ENCODE assay signal across 14 cellular contexts in genomic region chr1:79044974-79045650, GRCh38. TPM values are rescaled to one million over a fixed set of nuclear protein-coding genes. Genes with fewer than 3 reads are reported as not detected.
DNase-seq lines count a peak whose midpoint lies in the region; ATAC-seq and TF ChIP-seq lines count a peak whose summit lies in the region.
"Had no signal": no experiment of that assay in that cellular context is flagged by ENCODE, and none has a peak within 500 bp of the region (broad histone marks: within the 10 kb centered on the region; RNA-seq: fewer than 3 reads in every experiment).

No MANE protein-coding gene starts in this region.

- H3K27ac ChIP-seq in IMR-90 (ENCODE audit: insufficient read depth, low read length) (no peak overlapping the region), esophagus muscularis mucosa (replicated peaks in 1 of 4) (no peak overlapping the region)
- H3K27ac ChIP-seq: ascending aorta had no signal

- TF ChIP-seq RAD21 in IMR-90 (IDR thresholded peaks at IDR 0.05; ENCODE audit: low read length) = no peak

- H2AK5ac ChIP-seq in IMR-90 (ENCODE audit: low read depth, low read length) = peak overlapping the region; percentile 87; the same call in 1 of the 2 replicates

- TF ChIP-seq CTCF in IMR-90 (conservative IDR thresholded peaks at IDR 0.05; ENCODE audit: low read depth, low read length) (no peak), esophagus muscularis mucosa (IDR thresholded peaks at IDR 0.05) (no peak)

- H3K36me3 ChIP-seq in IMR-90 (ENCODE audit: control insufficient read depth, insufficient read depth, low read length) = no peaks in the 10 kb centered on the region
- no peaks in the 10 kb centered on the region for H3K36me3 ChIP-seq in esophagus muscularis mucosa
- H3K36me3 ChIP-seq: ascending aorta had no signal

- H3K56ac ChIP-seq in IMR-90 (ENCODE audit: extremely low read depth, insufficient read depth, low read length) = no peak overlapping the region

- no peak overlapping the region for H4K8ac ChIP-seq in IMR-90 (ENCODE audit: low read depth in 2 of 2, low read length in 2 of 2)

- no peaks in the 10 kb centered on the region for H4K20me1 ChIP-seq in IMR-90 (ENCODE audit: insufficient read depth, low read length)

- dilution Hi-C loops in IMR-90 (cut with HindIII; ENCODE audit: low sequenced_read_pairs, unreplicated experiment) = no loop called here

- TF ChIP-seq POLR2A in IMR-90 (IDR thresholded peaks at IDR 0.05; ENCODE audit: low read depth, low read length) (no peak), esophagus muscularis mucosa (IDR thresholded peaks at IDR 0.05; ENCODE audit: low read depth) (no peak)

- POLR2A ChIA-PET in IMR-90 (lab: Charles Lee; ENCODE audit: unreplicated experiment) = no interaction called here

- intact Hi-C loops in IMR-90 (cut with micrococcal nuclease) (no loop called here), esophagus muscularis mucosa (cut with DNase I) (no loop called here)

- 0 out of 2 replicates have a peak overlapping the region, but pooled peaks have one; percentile 59 for H2BK20ac ChIP-seq in IMR-90 (ENCODE audit: low read depth, low read length)

- H3K18ac ChIP-seq in IMR-90 (ENCODE audit: low read depth, low read length) = no peak overlapping the region

- H3K79me1 ChIP-seq in IMR-90 (ENCODE audit: low read depth in 1 of 2, low read length in 2 of 2) = no peaks in the 10 kb centered on the region

- H3K23ac ChIP-seq in IMR-90 (ENCODE audit: low read depth, low read length) = no peak overlapping the region

- no peak overlapping the region for H3K4me2 ChIP-seq in IMR-90 (ENCODE audit: low read depth, low read length)

- peak overlapping the region; percentile 65 for H3K4ac ChIP-seq in IMR-90 (ENCODE audit: low read depth, low read length)

- peak overlapping the region; percentile 41 for H2AFZ ChIP-seq in IMR-90 (replicated peaks; ENCODE audit: low read length, poor library complexity)

- H3K9ac ChIP-seq in IMR-90 (ENCODE audit: low read depth, low read length) = no peak overlapping the region

- H3K9me1 ChIP-seq in IMR-90 (ENCODE audit: insufficient read depth, low read length) = 0 out of 2 replicates have a peak, but pooled peaks cover 6% of the 10 kb centered on the region

- H4K5ac ChIP-seq in IMR-90 (ENCODE audit: low read depth, low read length) = no peak overlapping the region

- H2AK9ac ChIP-seq in IMR-90 (replicated peaks; ENCODE audit: low read depth, low read length, poor library complexity) = no peak overlapping the region

- no peaks in the 10 kb centered on the region for H3K9me3 ChIP-seq in IMR-90 (ENCODE audit: control insufficient read depth, insufficient read depth, low read length)
- no peaks in the 10 kb centered on the region for H3K9me3 ChIP-seq in esophagus muscularis mucosa
- H3K9me3 ChIP-seq: ascending aorta had no signal

- no TSS peak for BruUV-seq in IMR-90 (replicated peaks; lab: Mats Ljungman, UMichigan)

- H3K4me1 ChIP-seq in IMR-90 (ENCODE audit: control insufficient read depth, insufficient read depth, low read length) (peaks cover 4% of the 10 kb centered on the region), esophagus muscularis mucosa (no peaks in the 10 kb centered on the region)
- H3K4me1 ChIP-seq: ascending aorta had no signal

- H3K27me3 ChIP-seq in IMR-90 (ENCODE audit: control insufficient read depth, insufficient read depth, low read length) = no peaks in the 10 kb centered on the region
- H3K27me3 ChIP-seq in esophagus muscularis mucosa = no peaks in the 10 kb centered on the region
- H3K27me3 ChIP-seq: ascending aorta had no signal

- H4K91ac ChIP-seq in IMR-90 (ENCODE audit: insufficient read depth, low read depth, low read length) = no peak overlapping the region; the same call in 1 of the 2 replicates

- H2BK120ac ChIP-seq in IMR-90 (ENCODE audit: low read depth, low read length) = peak overlapping the region; percentile 46

- no peak overlapping the region for H2BK5ac ChIP-seq in IMR-90 (ENCODE audit: low read depth, low read length, poor library complexity, severe bottlenecking)

- in situ Hi-C loops in IMR-90 (cut with MboI; ENCODE audit: low sequenced_read_pairs) = no loop called here

- 81% methylated on average over 9 of the region's 18 CpGs; no CpG with 5 or more reads in 1 of the 2 experiments for WGBS in IMR-90 (ENCODE audit: extremely low coverage in 2 of 2, insufficient read length in 1 of 2), 2 experiments
- 95% methylated on average over 16 of the region's 18 CpGs for WGBS in esophagus muscularis mucosa

- ATAC-seq in IMR-90 (ENCODE audit: low read depth) (no peak), HG02938 (IDR thresholded peaks at IDR 0.05; ENCODE audit: unreplicated experiment) (no peak)

- H2BK15ac ChIP-seq in IMR-90 (ENCODE audit: low read depth, low read length) = no peak overlapping the region; the same call in 1 of the 3 replicates

- H3K4me3 ChIP-seq in IMR-90 (ENCODE audit: insufficient read depth, low read depth, low read length) (no peak overlapping the region), esophagus muscularis mucosa (no peak overlapping the region)
- H3K4me3 ChIP-seq: ascending aorta had no signal

- H3K14ac ChIP-seq in IMR-90 (replicated peaks; ENCODE audit: low read depth, low read length) = no peak overlapping the region

- DNase-seq in DMS 273 treated with DMSO at 0.1 percent for 48 hours (lab: John Stamatoyannopoulos, UW) = peak; percentile 32
- no peak for DNase-seq in IMR-90
- peak; percentile 13 for DNase-seq in UCSD-AML1 (lab: John Stamatoyannopoulos, UW; ENCODE audit: unreplicated experiment)
- peak; percentile 8 for DNase-seq in iPS-NIHi7 (ENCODE audit: extremely low spot score)
- DNase-seq in superior temporal gyrus (ENCODE audit: extremely low spot score) = no peak
- no peak for DNase-seq in esophagus muscularis mucosa (ENCODE audit: extremely low spot score)
- DNase-seq in effector CD8-positive, alpha-beta T cell (lab: John Stamatoyannopoulos, UW) = no peak
- DNase-seq: activated T-cell treated with anti-CD3 and anti-CD28 coated beads, Interleukin-2, amount 50 U/mL, for 1 hour; KG1; Right ventricle myocardium superior had no signal

- TF ChIP-seq EP300 in esophagus muscularis mucosa (IDR thresholded peaks at IDR 0.05) = no peak

- CTCF ChIA-PET in IMR-90 (lab: Yijun Ruan, JAX) = no interaction called here

TF ChIP-seq in IMR-90, 13 proteins besides CTCF, POLR2A, EP300 and RAD21:
- TF ChIP-seq, protein P1, sequence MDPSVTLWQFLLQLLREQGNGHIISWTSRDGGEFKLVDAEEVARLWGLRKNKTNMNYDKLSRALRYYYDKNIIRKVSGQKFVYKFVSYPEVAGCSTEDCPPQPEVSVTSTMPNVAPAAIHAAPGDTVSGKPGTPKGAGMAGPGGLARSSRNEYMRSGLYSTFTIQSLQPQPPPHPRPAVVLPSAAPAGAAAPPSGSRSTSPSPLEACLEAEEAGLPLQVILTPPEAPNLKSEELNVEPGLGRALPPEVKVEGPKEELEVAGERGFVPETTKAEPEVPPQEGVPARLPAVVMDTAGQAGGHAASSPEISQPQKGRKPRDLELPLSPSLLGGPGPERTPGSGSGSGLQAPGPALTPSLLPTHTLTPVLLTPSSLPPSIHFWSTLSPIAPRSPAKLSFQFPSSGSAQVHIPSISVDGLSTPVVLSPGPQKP (IDR thresholded peaks at IDR 0.05; ENCODE audit: borderline replicate concordance, low read depth, low read length) = no peak
- TF ChIP-seq MXI1 (IDR thresholded peaks at IDR 0.05; ENCODE audit: borderline replicate concordance, low read depth, low read length) (no peak), NFE2L2 (IDR thresholded peaks at IDR 0.05; ENCODE audit: low read depth, low read length) (no peak), MAFK (IDR thresholded peaks at IDR 0.05; ENCODE audit: low read depth, low read length) (no peak), SMC3 (IDR thresholded peaks at IDR 0.05; ENCODE audit: low read depth, low read length) (no peak), CEBPB (IDR thresholded peaks at IDR 0.05; ENCODE audit: low read depth, low read length) (no peak), FOS (IDR thresholded peaks at IDR 0.05; ENCODE audit: low read depth, low read length) (no peak), USF2 (IDR thresholded peaks at IDR 0.05; ENCODE audit: low read depth, low read length) (no peak), RCOR1 (IDR thresholded peaks at IDR 0.05; ENCODE audit: insufficient replicate concordance, low read length) (no peak), BHLHE40 (IDR thresholded peaks at IDR 0.05; ENCODE audit: low read depth, low read length) (no peak), MAZ (IDR thresholded peaks at IDR 0.05; ENCODE audit: borderline replicate concordance, low read depth, low read length) (no peak), RFX5 (IDR thresholded peaks at IDR 0.05; ENCODE audit: low read depth, low read length) (no peak), CHD1 (IDR thresholded peaks at IDR 0.05; ENCODE audit: low read depth, low read length) (no peak)

RNA-seq across cellular contexts. Expression of gene ADGRL4, which starts 38.6 kb away (rescaled TPM):
- 3.2 and 8.6 TPM in 2 replicates for total RNA-seq in IMR-90 (2012; rRNA removed)
- 4.5 and 5.0 TPM in 2 replicates for polyA plus RNA-seq in IMR-90 (2012; rRNA removed)
- 1.1 TPM in 2 replicates for polyA plus RNA-seq in IMR-90 (2012; cell fraction: cytosol; rRNA removed)
- polyA plus RNA-seq in IMR-90 (2012; cell fraction: nucleus; rRNA removed; ENCODE audit: low replicate concordance) = 0.11 and 1.9 TPM in 2 replicates
- 10 to 100 TPM; 18.7 to 34.9 (median 32.6) TPM for total RNA-seq in esophagus muscularis mucosa
- total RNA-seq: G401 had no signal
- polyA plus RNA-seq: CD14-positive monocyte had no signal

Comparison
In these comparisons a context has a peak if more than half of its experiments do, and no peak if none do; other contexts are left out.
1. DNase-seq: peak in DMS 273 treated with DMSO at 0.1 percent for 48 hours (single experiment), UCSD-AML1 (single experiment) and iPS-NIHi7 (single experiment); none in IMR-90 (single experiment), superior temporal gyrus (single experiment), esophagus muscularis mucosa (single experiment) and effector CD8-positive, alpha-beta T cell (single experiment).